In the genomic region with DNA sequence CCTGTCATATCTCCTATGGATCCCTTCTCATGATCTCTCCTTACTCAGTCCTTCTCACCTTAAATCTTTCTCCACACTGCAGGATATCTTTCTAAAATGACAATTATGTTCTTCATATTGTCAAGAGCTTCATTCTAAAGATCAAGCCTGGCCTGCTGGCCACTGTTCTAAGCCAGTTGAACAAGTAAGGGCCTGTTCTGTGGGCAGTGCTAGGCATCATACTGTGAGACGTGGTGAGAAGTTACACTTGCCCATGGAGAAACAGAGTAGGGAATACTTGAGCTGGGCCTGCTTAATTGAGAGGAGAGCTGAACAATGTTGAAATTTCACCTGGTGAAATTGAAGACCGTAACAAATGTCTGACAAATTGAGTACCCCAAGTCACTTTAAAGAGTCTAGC, we compare ENCODE assay signal across 19 cellular contexts.
DNase-seq lines count a peak whose midpoint lies in the region; ATAC-seq and TF ChIP-seq lines count a peak whose summit lies in the region.
"Had no signal": no experiment of that assay in that cellular context is flagged by ENCODE, and none has a peak within 500 bp of the region (broad histone marks: within the 10 kb centered on the region; RNA-seq: fewer than 3 reads in every experiment).

No MANE protein-coding gene starts in this region.

- WGBS in mammary epithelial cell (ENCODE audit: low coverage, missing lambda C conversion rate) = 51% methylated on average over 2 of the region's 2 CpGs
- WGBS in smooth muscle cell (ENCODE audit: low lambda C conversion rate) = 84% methylated on average over 2 of the region's 2 CpGs
- WGBS in thyroid gland, 2 donors = 95 to 98% methylated on average over 2 of the region's 2 CpGs

- POLR2A ChIA-PET in MCF 10A (lab: Yijun Ruan, JAX) = interaction anchor here (0.7 kb wide), 1 partner anchor 8 kb away, joined by 4 read pairs; no protein-coding TSS in a partner anchor
- POLR2A ChIA-PET in A673 (lab: Charles Lee; ENCODE audit: low non-redundant PET) = no interaction called here

- H3K36me3 Mint-ChIP-seq in MCF 10A (ENCODE audit: insufficient read depth, unreplicated experiment) = no peaks in the 10 kb centered on the region
- H3K36me3 Mint-ChIP-seq: CD14-positive monocyte; CD4-positive, alpha-beta memory T cell; IgD-negative memory B cell had no signal

- no TSS peak for BruUV-seq in MCF 10A (replicated peaks; lab: Mats Ljungman, UMichigan)
- BruUV-seq in mammary epithelial cell (replicated peaks; lab: Mats Ljungman, UMichigan) = no TSS peak
- BruUV-seq in A673 (replicated peaks; lab: Mats Ljungman, UMichigan) = no TSS peak

- intact Hi-C loops in MCF 10A (cut with micrococcal nuclease) (no loop called here), breast epithelium (cut with DNase I; ENCODE audit: low total_unique reads) (no loop called here), mammary epithelial cell (cut with micrococcal nuclease) (no loop called here), A673 (cut with micrococcal nuclease; ENCODE audit: unreplicated experiment) (loop anchor here (10.0 kb wide), 1 partner anchor 56 kb away; no protein-coding TSS in a partner anchor), thyroid gland (cut with DNase I) (no loop called here)

- H3F3A ChIP-seq in smooth muscle cell (ENCODE audit: low read depth) = peaks cover 3% of the 10 kb centered on the region

- peak overlapping the region; percentile 71 for H3K27ac Mint-ChIP-seq in MCF 10A (ENCODE audit: low read depth, unreplicated experiment)
- H3K27ac Mint-ChIP-seq: CD14-positive monocyte; CD4-positive, alpha-beta memory T cell; H9; IgD-negative memory B cell had no signal

- ATAC-seq in esophagus mucosa = peak; percentile 33
- ATAC-seq: A549 had no signal

- no peaks in the 10 kb centered on the region for H4K20me1 ChIP-seq in mammary epithelial cell (ENCODE audit: insufficient read depth, low read length)
- H4K20me1 ChIP-seq in smooth muscle cell (ENCODE audit: low read depth) = no peaks in the 10 kb centered on the region
- H4K20me1 ChIP-seq: BLaER1 had no signal

- no peak overlapping the region for H3K27ac ChIP-seq in breast epithelium
- no peak overlapping the region for H3K27ac ChIP-seq in mammary epithelial cell (ENCODE audit: insufficient read depth, low read depth, low read length)
- no peak overlapping the region for H3K27ac ChIP-seq in smooth muscle cell (ENCODE audit: low read depth)
- H3K27ac ChIP-seq in A673 (ENCODE audit: low read depth, low read length, poor library complexity, severe bottlenecking) = no peak overlapping the region
- H3K27ac ChIP-seq in thyroid gland = no peak overlapping the region
- H3K27ac ChIP-seq: 22Rv1, A549, BLaER1 had no signal

- DNase-seq in MCF 10A (ENCODE audit: unreplicated experiment) = peak; percentile 17
- DNase-seq in breast epithelium (ENCODE audit: low spot score in 2 of 2) = no peak
- DNase-seq in mammary epithelial cell = peak; percentile 77
- no peak for DNase-seq in smooth muscle cell (lab: John Stamatoyannopoulos, UW; ENCODE audit: unreplicated experiment)
- no peak for DNase-seq in A673 (ENCODE audit: low spot score)
- no peak for DNase-seq in DMS53 treated with DMSO at 0.1 percent for 48 hours (lab: John Stamatoyannopoulos, UW; ENCODE audit: unreplicated experiment)
- no peak for DNase-seq in thyroid gland
- DNase-seq: CD4-positive, alpha-beta memory T cell; DMS153; DMS79 treated with DMSO at 0.1 percent for 48 hours; GF-D8; GOT3; H9 had no signal

- CTCF ChIA-PET in MCF 10A (lab: Yijun Ruan, JAX) (interaction anchor here (1.0 to 1.3 kb wide), 6 partner anchors 11 to 66 kb away, joined by 3 to 7 read pairs (median 3); no protein-coding TSS in a partner anchor), mammary epithelial cell (lab: Charles Lee; ENCODE audit: low non-redundant PET) (no interaction called here), A673 (lab: Charles Lee) (no interaction called here)

- no peak overlapping the region for H3K4me3 Mint-ChIP-seq in MCF 10A (ENCODE audit: unreplicated experiment)
- H3K4me3 Mint-ChIP-seq: CD14-positive monocyte; CD4-positive, alpha-beta memory T cell; H9; IgD-negative memory B cell had no signal

- TF ChIP-seq POLR2A in breast epithelium (IDR thresholded peaks at IDR 0.05) = no peak
- no peak for TF ChIP-seq POLR2A in thyroid gland (IDR thresholded peaks at IDR 0.05)

- H3K4me1 Mint-ChIP-seq in MCF 10A (ENCODE audit: insufficient read depth, unreplicated experiment) = peaks cover 7% of the 10 kb centered on the region
- H3K4me1 Mint-ChIP-seq: CD14-positive monocyte; CD4-positive, alpha-beta memory T cell; H9; IgD-negative memory B cell had no signal

- no peaks in the 10 kb centered on the region for H3K9me3 Mint-ChIP-seq in MCF 10A (ENCODE audit: unreplicated experiment)
- H3K9me3 Mint-ChIP-seq: CD4-positive, alpha-beta memory T cell; H9; IgD-negative memory B cell had no signal

- dilution Hi-C loops in mammary epithelial cell (cut with HindIII; ENCODE audit: low sequenced_read_pairs) = loop anchor here (5.0 kb wide), 1 partner anchor 36 kb away; no protein-coding TSS in a partner anchor

- H3K79me2 ChIP-seq in mammary epithelial cell (ENCODE audit: insufficient read depth, low read length) (no peaks in the 10 kb centered on the region), smooth muscle cell (ENCODE audit: low read depth) (no peaks in the 10 kb centered on the region)

- in situ Hi-C loops in mammary epithelial cell (cut with MboI; ENCODE audit: low sequenced_read_pairs in 2 of 2) = no loop called here

- H3K4me3 ChIP-seq in breast epithelium (no peak overlapping the region), mammary epithelial cell (replicated peaks in 1 of 3; ENCODE audit: insufficient read depth in 1 of 3, low read depth in 2 of 3, low read length in 3 of 3) (no peak overlapping the region), smooth muscle cell (no peak overlapping the region), A673 (ENCODE audit: low read depth, low read length, poor library complexity, severe bottlenecking) (no peak overlapping the region), thyroid gland (replicated peaks in 1 of 3) (no peak overlapping the region)
- H3K4me3 ChIP-seq: A549, BLaER1 had no signal

- no peaks in the 10 kb centered on the region for H3K36me3 ChIP-seq in breast epithelium
- no peaks in the 10 kb centered on the region for H3K36me3 ChIP-seq in mammary epithelial cell (ENCODE audit: insufficient read depth, low read length)
- no peaks in the 10 kb centered on the region for H3K36me3 ChIP-seq in smooth muscle cell (ENCODE audit: low read depth)
- no peaks in the 10 kb centered on the region for H3K36me3 ChIP-seq in A673 (ENCODE audit: insufficient read depth, low read length, poor library complexity, severe bottlenecking)
- no peaks in the 10 kb centered on the region for H3K36me3 ChIP-seq in thyroid gland
- H3K36me3 ChIP-seq: BLaER1 had no signal

- H3K4me2 ChIP-seq in mammary epithelial cell (ENCODE audit: insufficient read depth, low read depth, low read length) (peak overlapping the region; percentile 69), smooth muscle cell (no peak overlapping the region)
- H3K4me2 ChIP-seq: A549, BLaER1 had no signal

- no peaks in the 10 kb centered on the region for H3K9me3 ChIP-seq in breast epithelium
- no peaks in the 10 kb centered on the region for H3K9me3 ChIP-seq in mammary epithelial cell (replicated peaks; ENCODE audit: insufficient read depth, low read length)
- H3K9me3 ChIP-seq in smooth muscle cell (replicated peaks; ENCODE audit: low read depth) = no peaks in the 10 kb centered on the region
- no peaks in the 10 kb centered on the region for H3K9me3 ChIP-seq in A673 (ENCODE audit: low read depth, low read length, poor library complexity, severe bottlenecking)
- no peaks in the 10 kb centered on the region for H3K9me3 ChIP-seq in thyroid gland
- H3K9me3 ChIP-seq: A549, BLaER1 had no signal

- H3K27me3 ChIP-seq in breast epithelium = no peaks in the 10 kb centered on the region
- H3K27me3 ChIP-seq in mammary epithelial cell (ENCODE audit: insufficient read depth, low read length) = no peaks in the 10 kb centered on the region
- H3K27me3 ChIP-seq in smooth muscle cell (ENCODE audit: low read depth) = no peaks in the 10 kb centered on the region
- no peaks in the 10 kb centered on the region for H3K27me3 ChIP-seq in A673 (replicated peaks; ENCODE audit: insufficient read depth, low read depth, low read length, poor library complexity)
- peaks cover 4% of the 10 kb centered on the region for H3K27me3 ChIP-seq in thyroid gland
- H3K27me3 ChIP-seq: BLaER1 had no signal

- H3K9ac ChIP-seq in mammary epithelial cell (ENCODE audit: insufficient read depth, low read length) (no peak overlapping the region), smooth muscle cell (ENCODE audit: low read depth) (no peak overlapping the region)
- H3K9ac ChIP-seq: BLaER1 had no signal

- H3K4me1 ChIP-seq in breast epithelium (no peaks in the 10 kb centered on the region), mammary epithelial cell (ENCODE audit: insufficient read depth, low read length) (peaks cover 16% of the 10 kb centered on the region), smooth muscle cell (ENCODE audit: low read depth) (no peaks in the 10 kb centered on the region), A673 (ENCODE audit: insufficient read depth, low read length, poor library complexity, severe bottlenecking) (no peaks in the 10 kb centered on the region), thyroid gland (peaks cover 4 to 16% of the 10 kb centered on the region in 2 donors)
- H3K4me1 ChIP-seq: A549, BLaER1 had no signal

- H3K27me3 Mint-ChIP-seq in MCF 10A (ENCODE audit: insufficient read depth, unreplicated experiment) = no peaks in the 10 kb centered on the region

- H2AFZ ChIP-seq in mammary epithelial cell (ENCODE audit: low read depth, low read length) = peak overlapping the region; percentile 88
- H2AFZ ChIP-seq in smooth muscle cell (ENCODE audit: low read depth) = peak overlapping the region; percentile 14

- no peak for TF ChIP-seq CTCF in MCF 10A (IDR thresholded peaks at IDR 0.05; ENCODE audit: unreplicated experiment)
- no peak for TF ChIP-seq CTCF in breast epithelium (IDR thresholded peaks at IDR 0.05)
- no peak for TF ChIP-seq CTCF in mammary epithelial cell (conservative IDR thresholded peaks at IDR 0.05 in 1 of 2, IDR thresholded peaks at IDR 0.05 in 1 of 2; ENCODE audit: extremely low read depth in 1 of 2, insufficient read depth in 1 of 2, low read depth in 1 of 2, low read length in 2 of 2)
- TF ChIP-seq CTCF in smooth muscle cell (IDR thresholded peaks at IDR 0.05; ENCODE audit: borderline replicate concordance, insufficient read depth, poor library complexity, severe bottlenecking) = no peak
- no peak for TF ChIP-seq CTCF in A673 (conservative IDR thresholded peaks at IDR 0.05; ENCODE audit: low read depth, low read length)
- no peak for TF ChIP-seq CTCF in thyroid gland (IDR thresholded peaks at IDR 0.05)

Comparison
In these comparisons a context has a peak if more than half of its experiments do, and no peak if none do; other contexts are left out.
1. DNase-seq: peak in MCF 10A (single experiment) and mammary epithelial cell (single experiment); none in breast epithelium (0 of 2), smooth muscle cell (single experiment), A673 (single experiment), DMS53 treated with DMSO at 0.1 percent for 48 hours (single experiment) and thyroid gland (0 of 2).